11 cellular contexts compared by ENCODE assay signal in genomic region chr20:9615766-9616454, GRCh38.
DNase-seq lines count a peak whose midpoint lies in the region; ATAC-seq lines count a peak whose summit lies in the region.
"Had no signal": no experiment of that assay in that cellular context is flagged by ENCODE, and none has a peak within 500 bp of the region (broad histone marks: within the 10 kb centered on the region; RNA-seq: fewer than 3 reads in every experiment).

No MANE protein-coding gene starts in this region.

- peak; percentile 18 for DNase-seq in germinal center (ENCODE audit: low spot score)
- no peak for DNase-seq in NCI-H2029 (lab: John Stamatoyannopoulos, UW)
- no peak for DNase-seq in stimulated activated naive CD8-positive, alpha-beta T cell treated with anti-CD3 and anti-CD28 coated beads, Interleukin-15, Interleukin-2, amounts not matched to agents 100 U/mL and 50 U/mL, for 24 hours
- DNase-seq in NCI-H774 (lab: John Stamatoyannopoulos, UW), result no peak
- no peak for DNase-seq in HT-29 (ENCODE audit: low spot score)
- DNase-seq: activated CD4-positive, CD25-positive, alpha-beta regulatory T cell treated with anti-CD3 and anti-CD28 coated beads, Interleukin-2, amount 50 U/mL, for 72 hours; NCI-H748 treated with DMSO at 0.1 percent for 48 hours; spleen had no signal

- peak; percentile 97 for ATAC-seq in GM18868 (IDR thresholded peaks at IDR 0.05; ENCODE audit: unreplicated experiment)
- ATAC-seq in HG02571 (IDR thresholded peaks at IDR 0.05; ENCODE audit: unreplicated experiment), result peak; percentile 92
- peak; percentile 99 for ATAC-seq in HG03460 (IDR thresholded peaks at IDR 0.05; ENCODE audit: unreplicated experiment)
- ATAC-seq in stimulated activated naive CD8-positive, alpha-beta T cell treated with anti-CD3 and anti-CD28 coated beads, Interleukin-15, Interleukin-2, amounts not matched to agents 100 U/mL and 50 U/mL, for 24 hours, result no peak
